Comparison of ENCODE assay signal across 9 cellular contexts in genomic region chr2:190678444-190679162, GRCh38. TPM values are rescaled to one million over a fixed set of nuclear protein-coding genes. Genes with fewer than 3 reads are reported as not detected.
A peak's percentile ranks its signal among the peaks of the same experiment; 100 is the strongest.
DNase-seq lines count a peak whose midpoint lies in the region; ATAC-seq and TF ChIP-seq lines count a peak whose summit lies in the region.
"Had no signal": no experiment of that assay in that cellular context is flagged by ENCODE, and none has a peak within 500 bp of the region (broad histone marks: within the 10 kb centered on the region; RNA-seq: fewer than 3 reads in every experiment).

No MANE protein-coding gene starts in this region.

- peaks cover 46% of the 10 kb centered on the region for H3K4me1 Mint-ChIP-seq in central memory CD8-positive, alpha-beta T cell

- no peak overlapping the region for H3K4me3 ChIP-seq in smooth muscle cell
- H3K4me3 ChIP-seq: skin epidermis had no signal

- H3K79me2 ChIP-seq in smooth muscle cell (ENCODE audit: low read depth): peaks cover 11% of the 10 kb centered on the region

- H3K9me3 ChIP-seq in smooth muscle cell (replicated peaks; ENCODE audit: low read depth): no peaks in the 10 kb centered on the region

- DNase-seq in COLO829 (ENCODE audit: low spot score): peak; percentile 35
- no peak for DNase-seq in central memory CD8-positive, alpha-beta T cell (ENCODE audit: low spot score in 2 of 2)
- DNase-seq in smooth muscle cell (lab: John Stamatoyannopoulos, UW; ENCODE audit: unreplicated experiment): no peak
- no peak for DNase-seq in NCI-H774 (lab: John Stamatoyannopoulos, UW)
- DNase-seq in medulla oblongata (ENCODE audit: extremely low spot score): no peak
- no peak for DNase-seq in NCI-H1436 (lab: John Stamatoyannopoulos, UW)

- 48% methylated on average over 6 of the region's 6 CpGs for WGBS in smooth muscle cell (ENCODE audit: low lambda C conversion rate)

- no peak for TF ChIP-seq CTCF in smooth muscle cell (IDR thresholded peaks at IDR 0.05; ENCODE audit: borderline replicate concordance, insufficient read depth, poor library complexity, severe bottlenecking)

- H3K27ac Mint-ChIP-seq in central memory CD8-positive, alpha-beta T cell (ENCODE audit: low read depth): peak overlapping the region; percentile 4

- peak overlapping the region; percentile 1 for H3K4me2 ChIP-seq in smooth muscle cell

- no peaks in the 10 kb centered on the region for H3K27me3 Mint-ChIP-seq in central memory CD8-positive, alpha-beta T cell

- peaks cover 10% of the 10 kb centered on the region for H3K4me1 ChIP-seq in smooth muscle cell (ENCODE audit: low read depth)

- no peak overlapping the region for H3K9ac ChIP-seq in smooth muscle cell (ENCODE audit: low read depth)

- H2AFZ ChIP-seq in smooth muscle cell (ENCODE audit: low read depth): no peak overlapping the region

- H3K27me3 ChIP-seq in smooth muscle cell (ENCODE audit: low read depth): no peaks in the 10 kb centered on the region

- no peaks in the 10 kb centered on the region for H3K9me3 Mint-ChIP-seq in central memory CD8-positive, alpha-beta T cell

- peaks cover 5% of the 10 kb centered on the region for H3K36me3 Mint-ChIP-seq in central memory CD8-positive, alpha-beta T cell (ENCODE audit: insufficient read depth)

- H3K4me3 Mint-ChIP-seq in central memory CD8-positive, alpha-beta T cell: peak overlapping the region; percentile 33

- peaks cover 3% of the 10 kb centered on the region for H3F3A ChIP-seq in smooth muscle cell (ENCODE audit: low read depth)

- peak overlapping the region; percentile 3 for H3K27ac ChIP-seq in smooth muscle cell (ENCODE audit: low read depth)

- H4K20me1 ChIP-seq in smooth muscle cell (ENCODE audit: low read depth): peaks cover 3% of the 10 kb centered on the region

- H3K36me3 ChIP-seq in smooth muscle cell (ENCODE audit: low read depth): no peaks in the 10 kb centered on the region

- ATAC-seq in GM21360 (IDR thresholded peaks at IDR 0.05; ENCODE audit: unreplicated experiment) (peak; percentile 69), HG03520 (IDR thresholded peaks at IDR 0.05; ENCODE audit: unreplicated experiment) (peak; percentile 52)
- ATAC-seq in central memory CD8-positive, alpha-beta T cell (replicated peaks; ENCODE audit: extremely low read depth, poor library complexity, severe bottlenecking): peak; percentile 18

RNA-seq across cellular contexts. Expression of gene NAB1, which starts 29.7 kb away (rescaled TPM):
- 31.4 and 42.5 TPM in 2 replicates for total RNA-seq in smooth muscle cell
- polyA plus RNA-seq in smooth muscle cell: 4.4 and 4.5 TPM in 2 replicates

Comparison
In these comparisons a context has a peak if more than half of its experiments do, and no peak if none do; other contexts are left out.
1. ATAC-seq: peak in every context shown above with its lines; median percentile 69 in GM21360; 52 in HG03520; 18 in central memory CD8-positive, alpha-beta T cell.